Comparison of ENCODE assay signal across 14 cellular contexts in the genomic region with DNA sequence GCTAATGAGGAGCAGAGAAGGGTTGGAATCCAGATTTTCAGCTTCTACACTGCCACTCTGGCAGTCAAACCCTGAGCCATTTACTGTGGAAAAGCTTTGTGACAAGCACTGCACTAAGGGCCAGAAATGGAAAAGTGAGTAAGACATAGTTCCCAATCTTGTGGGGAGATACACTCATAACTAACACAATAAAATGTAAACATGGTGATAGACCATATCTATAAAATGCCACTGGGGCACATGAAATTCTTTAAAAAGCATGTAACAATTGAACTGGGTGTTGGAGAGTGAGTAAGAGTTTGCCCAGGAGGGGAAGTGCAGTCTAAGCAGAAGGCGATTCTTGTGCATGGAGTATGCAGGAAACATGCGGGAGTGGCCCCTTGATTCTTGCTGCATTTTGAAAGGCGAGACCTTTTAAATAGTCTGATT. TPM values are rescaled to one million over a fixed set of nuclear protein-coding genes. Genes with fewer than 3 reads are reported as not detected.
DNase-seq lines count a peak whose midpoint lies in the region; ATAC-seq, FAIRE-seq and TF ChIP-seq lines count a peak whose summit lies in the region.
"Had no signal": no experiment of that assay in that cellular context is flagged by ENCODE, and none has a peak within 500 bp of the region (broad histone marks: within the 10 kb centered on the region; RNA-seq: fewer than 3 reads in every experiment).

No MANE protein-coding gene starts in this region.

- H3K36me3 ChIP-seq in bronchial epithelial cell (ENCODE audit: control insufficient read depth, insufficient read depth, low read length) (no peaks in the 10 kb centered on the region), psoas muscle (ENCODE audit: insufficient read depth in 1 of 2, low read depth in 1 of 2) (no peaks in the 10 kb centered on the region)
- H3K36me3 ChIP-seq: neutrophil had no signal

- intact Hi-C loops in psoas muscle (cut with DNase I), result loop anchor here in 1 of 2 donors (5.0 kb wide), 1 partner anchor 72 kb away; no protein-coding TSS in a partner anchor

- no peak for FAIRE-seq in bronchial epithelial cell (lab: Jason Lieb, UNC)

- no peak for ATAC-seq in psoas muscle

- TF ChIP-seq CTCF in bronchial epithelial cell (IDR thresholded peaks at IDR 0.05; ENCODE audit: insufficient read depth, low read length, severe bottlenecking) (no peak), psoas muscle (IDR thresholded peaks at IDR 0.05) (no peak)

- H3K27me3 ChIP-seq in bronchial epithelial cell (ENCODE audit: control insufficient read depth, insufficient read depth, low read length), result no peaks in the 10 kb centered on the region
- no peaks in the 10 kb centered on the region for H3K27me3 ChIP-seq in psoas muscle (ENCODE audit: insufficient read depth in 3 of 3, low read length in 2 of 3)

- no peak overlapping the region for H3K4me3 ChIP-seq in bronchial epithelial cell (ENCODE audit: low read depth, low read length)
- H3K4me3 ChIP-seq in psoas muscle, result no peak overlapping the region

- no peak overlapping the region for H3K27ac ChIP-seq in psoas muscle
- H3K27ac ChIP-seq: KMS-11, neutrophil had no signal

- DNase-seq in Daoy (ENCODE audit: low read depth) (peak; percentile 69), M059J (ENCODE audit: low read depth) (peak; percentile 84), bronchial epithelial cell (ENCODE audit: low read depth) (peak; percentile 91), myocyte (ENCODE audit: low read depth) (peak; percentile 25), psoas muscle (no peak), NCI-H69 (lab: John Stamatoyannopoulos, UW) (no peak), DMS53 (lab: John Stamatoyannopoulos, UW) (no peak), HK-2 (ENCODE audit: unreplicated experiment) (no peak)
- DNase-seq: activated CD4-positive, alpha-beta memory T cell treated with anti-CD3 and anti-CD28 coated beads, Interleukin-2, amount 10 ng/mL, durations not matched to agents 7 days and 5 days; head of caudate nucleus; NCI-H2081 had no signal

- 67 to 79% (median 68%) methylated on average over 3 of the region's 3 CpGs for WGBS in psoas muscle, 3 donors

- H3K9me3 ChIP-seq in psoas muscle, result no peaks in the 10 kb centered on the region
- H3K9me3 ChIP-seq: neutrophil had no signal

- H3K4me1 ChIP-seq in psoas muscle, result no peaks in the 10 kb centered on the region

RNA-seq across cellular contexts. Expression of a gene that starts 32.0 kb away (rescaled TPM):
- total RNA-seq in Daoy (2014; rRNA removed; shearing (Covaris generic)), result 177 and 189 TPM in 2 replicates
- total RNA-seq in M059J (2014; rRNA removed; shearing (Covaris generic)), result 408 and 471 TPM in 2 replicates
- total RNA-seq in bronchial epithelial cell (206 and 251 TPM in 2 replicates), myocyte (444 and 546 TPM in 2 replicates), psoas muscle (100 to 1,000 TPM in 1 of 4 donors, 10 to 100 TPM in 3; 59.1 to 149 (median 84.5) TPM)
- polyA plus RNA-seq in myocyte (2012), result 998 TPM
- polyA plus RNA-seq in psoas muscle, result 100 to 1,000 TPM; 116 to 264 (median 194) TPM

RNA-seq across cellular contexts. Expression of a gene that starts 36.2 kb away (rescaled TPM):
- total RNA-seq in Daoy (2014; rRNA removed; shearing (Covaris generic)), result 0.29 TPM in 1 of 2 replicates, not detected in the other
- 1.3 and 1.4 TPM in 2 replicates for total RNA-seq in M059J (2014; rRNA removed; shearing (Covaris generic))
- total RNA-seq in bronchial epithelial cell, result under 0.01 TPM in 1 of 2 replicates, not detected in the other
- total RNA-seq in myocyte, result 0.36 and 0.99 TPM in 2 replicates
- 1.1 TPM for polyA plus RNA-seq in myocyte (2012)
- total RNA-seq in psoas muscle, result not detected
- polyA plus RNA-seq in psoas muscle, result under 1 TPM in 2 of 3 donors, not detected in 1; 0.03 TPM
- total RNA-seq: activated CD4-positive, alpha-beta memory T cell treated with anti-CD3 and anti-CD28 coated beads, Interleukin-2, amount 10 ng/mL, durations not matched to agents 7 days and 5 days; lower leg skin had no signal

Comparison
In these comparisons a context has a peak if more than half of its experiments do, and no peak if none do; other contexts are left out.
1. DNase-seq: peak in Daoy (single experiment), M059J (single experiment), bronchial epithelial cell (single experiment) and myocyte (single experiment); none in psoas muscle (0 of 2), NCI-H69 (single experiment), DMS53 (single experiment) and HK-2 (single experiment).